ENCODE assay signal across 18 cellular contexts in the genomic region with DNA sequence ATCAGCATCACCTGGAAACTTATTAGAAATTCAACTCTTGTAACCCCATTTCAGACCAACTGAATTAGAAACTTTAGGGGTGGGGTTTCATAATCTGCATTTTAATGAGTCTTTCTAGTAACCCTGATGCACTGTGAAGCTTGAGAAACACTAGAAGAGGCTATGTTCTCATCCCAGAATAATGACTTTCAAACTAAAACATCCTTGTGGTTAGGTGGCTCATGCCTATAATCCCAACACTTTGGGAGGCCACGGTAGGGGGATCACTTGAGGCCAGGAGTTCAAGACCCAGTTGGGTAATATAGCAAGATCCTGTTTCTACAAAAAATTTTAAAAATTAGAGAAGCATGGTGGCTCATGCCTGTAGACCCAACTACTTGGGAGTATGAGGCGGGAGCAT.
DNase-seq lines count a peak whose midpoint lies in the region; TF ChIP-seq lines count a peak whose summit lies in the region.
"Had no signal": no experiment of that assay in that cellular context is flagged by ENCODE, and none has a peak within 500 bp of the region (broad histone marks: within the 10 kb centered on the region; RNA-seq: fewer than 3 reads in every experiment).

No MANE protein-coding gene starts in this region.

- no peak overlapping the region for H3K27ac Mint-ChIP-seq in activated CD4-positive, alpha-beta T cell treated with anti-CD3 and anti-CD28 coated beads, Interleukin-2, amount 10 ng/mL, durations not matched to agents 24 days and 14 days

- DNase-seq in activated CD4-positive, alpha-beta T cell treated with anti-CD3 and anti-CD28 coated beads, Interleukin-2, amount 10 ng/mL, durations not matched to agents 24 days and 14 days = peak; percentile 21
- no peak for DNase-seq in activated CD4-positive, alpha-beta T cell treated with anti-CD3 and anti-CD28 coated beads, Interleukin-2, amount 50 U/mL, for 1 hour
- DNase-seq in M059J (ENCODE audit: low read depth) (peak; percentile 60), foreskin fibroblast (peak; percentile 42 to 64), NCI-H2171 treated with DMSO at 0.1 percent for 48 hours (lab: John Stamatoyannopoulos, UW) (no peak), iPS-NIHi11 (ENCODE audit: low spot score) (no peak)
- no peak for DNase-seq in stimulated activated CD8-positive, alpha-beta memory T cell treated with anti-CD3 and anti-CD28 coated beads, Interleukin-4, amount 100 ng/mL, for 48 hours
- DNase-seq: Calu3, DND-41, GOT3, HCEC 1CT, NCI-H1105 treated with DMSO at 0.1 percent for 48 hours, NCI-H146, NCI-H2029, NCI-H446 treated with DMSO at 0.1 percent for 48 hours, NCI-H526, SHP77 had no signal

- H3K36me3 Mint-ChIP-seq in activated CD4-positive, alpha-beta T cell treated with anti-CD3 and anti-CD28 coated beads, Interleukin-2, amount 10 ng/mL, durations not matched to agents 24 days and 14 days (ENCODE audit: low read depth) = no peaks in the 10 kb centered on the region

- intact Hi-C loops in activated CD4-positive, alpha-beta T cell treated with anti-CD3 and anti-CD28 coated beads, Interleukin-2, amount 10 ng/mL, durations not matched to agents 24 days and 14 days (cut with micrococcal nuclease) = no loop called here

- no peak for TF ChIP-seq CTCF in foreskin fibroblast (IDR thresholded peaks at IDR 0.05; ENCODE audit: low read depth, low read length)

- H3K4me3 Mint-ChIP-seq in activated CD4-positive, alpha-beta T cell treated with anti-CD3 and anti-CD28 coated beads, Interleukin-2, amount 10 ng/mL, durations not matched to agents 24 days and 14 days = no peak overlapping the region

- H3K4me3 ChIP-seq in foreskin fibroblast (ENCODE audit: low read depth in 1 of 2, low read length in 2 of 2) = no peak overlapping the region
- H3K4me3 ChIP-seq: GM12878 had no signal

- H3K27me3 Mint-ChIP-seq in activated CD4-positive, alpha-beta T cell treated with anti-CD3 and anti-CD28 coated beads, Interleukin-2, amount 10 ng/mL, durations not matched to agents 24 days and 14 days = peaks cover 14% of the 10 kb centered on the region

- H3K4me1 Mint-ChIP-seq in activated CD4-positive, alpha-beta T cell treated with anti-CD3 and anti-CD28 coated beads, Interleukin-2, amount 10 ng/mL, durations not matched to agents 24 days and 14 days = peaks cover 4% of the 10 kb centered on the region

- no peaks in the 10 kb centered on the region for H3K9me3 Mint-ChIP-seq in activated CD4-positive, alpha-beta T cell treated with anti-CD3 and anti-CD28 coated beads, Interleukin-2, amount 10 ng/mL, durations not matched to agents 24 days and 14 days

Comparison
In these comparisons a context has a peak if more than half of its experiments do, and no peak if none do; other contexts are left out.
1. DNase-seq: peak in activated CD4-positive, alpha-beta T cell treated with anti-CD3 and anti-CD28 coated beads, Interleukin-2, amount 10 ng/mL, durations not matched to agents 24 days and 14 days (single experiment), M059J (single experiment) and foreskin fibroblast (2 of 2); none in activated CD4-positive, alpha-beta T cell treated with anti-CD3 and anti-CD28 coated beads, Interleukin-2, amount 50 U/mL, for 1 hour (single experiment), stimulated activated CD8-positive, alpha-beta memory T cell treated with anti-CD3 and anti-CD28 coated beads, Interleukin-4, amount 100 ng/mL, for 48 hours (single experiment), NCI-H2171 treated with DMSO at 0.1 percent for 48 hours (single experiment) and iPS-NIHi11 (single experiment).